Comparison of ENCODE assay signal across 16 cellular contexts in genomic region chr10:15684768-15685167, GRCh38. TPM values are rescaled to one million over a fixed set of nuclear protein-coding genes. Genes with fewer than 3 reads are reported as not detected.
"Had no signal": no experiment of that assay in that cellular context is flagged by ENCODE, and none has a peak within 500 bp of the region (broad histone marks: within the 10 kb centered on the region; RNA-seq: fewer than 3 reads in every experiment).

No MANE protein-coding gene starts in this region.

- H3K27ac ChIP-seq: dorsolateral prefrontal cortex, left ventricle myocardium inferior, right atrium auricular region, skin epidermis had no signal

- H3K4me1 ChIP-seq: left ventricle myocardium inferior, right atrium auricular region had no signal

- H3K9me3 Mint-ChIP-seq: activated naive CD4-positive, alpha-beta T cell treated with anti-CD3 and anti-CD28 coated beads, Interleukin-2, amount 10 ng/mL, durations not matched to agents 7 days and 5 days; activated T-cell treated with anti-CD3 and anti-CD28 coated beads, Interleukin-2, amount 50 U/mL, for 24 hours; type B pancreatic cell had no signal

- H3K4me3 Mint-ChIP-seq: activated CD8-positive, alpha-beta memory T cell treated with anti-CD3 and anti-CD28 coated beads, Interleukin-2, amount 10 ng/mL, durations not matched to agents 7 days and 5 days; activated naive CD4-positive, alpha-beta T cell treated with anti-CD3 and anti-CD28 coated beads, Interleukin-2, amount 10 ng/mL, durations not matched to agents 7 days and 5 days; activated T-cell treated with anti-CD3 and anti-CD28 coated beads, Interleukin-2, amount 50 U/mL, for 24 hours; natural killer cell; type B pancreatic cell had no signal

- H3K27me3 ChIP-seq: right atrium auricular region had no signal

- H3K4me3 ChIP-seq: dorsolateral prefrontal cortex, left ventricle myocardium inferior, right atrium auricular region, skin epidermis had no signal

- H3K27me3 Mint-ChIP-seq: activated naive CD4-positive, alpha-beta T cell treated with anti-CD3 and anti-CD28 coated beads, Interleukin-2, amount 10 ng/mL, durations not matched to agents 7 days and 5 days; type B pancreatic cell had no signal

- H3K36me3 Mint-ChIP-seq: activated CD8-positive, alpha-beta memory T cell treated with anti-CD3 and anti-CD28 coated beads, Interleukin-2, amount 10 ng/mL, durations not matched to agents 7 days and 5 days; activated naive CD4-positive, alpha-beta T cell treated with anti-CD3 and anti-CD28 coated beads, Interleukin-2, amount 10 ng/mL, durations not matched to agents 7 days and 5 days; natural killer cell; type B pancreatic cell had no signal

- H3K27ac Mint-ChIP-seq: activated CD8-positive, alpha-beta memory T cell treated with anti-CD3 and anti-CD28 coated beads, Interleukin-2, amount 10 ng/mL, durations not matched to agents 7 days and 5 days; activated naive CD4-positive, alpha-beta T cell treated with anti-CD3 and anti-CD28 coated beads, Interleukin-2, amount 10 ng/mL, durations not matched to agents 7 days and 5 days; activated T-cell treated with anti-CD3 and anti-CD28 coated beads, Interleukin-2, amount 50 U/mL, for 24 hours; natural killer cell; progenitor cell of endocrine pancreas; type B pancreatic cell had no signal

- DNase-seq: activated CD4-positive, alpha-beta T cell treated with anti-CD3 and anti-CD28 coated beads for 1 hour; activated CD4-positive, alpha-beta T cell treated with anti-CD3 and anti-CD28 coated beads, Interleukin-2, amount 50 U/mL, for 4 hours; activated CD8-positive, alpha-beta memory T cell treated with anti-CD3 and anti-CD28 coated beads, Interleukin-2, amount 10 ng/mL, durations not matched to agents 7 days and 5 days; activated naive CD4-positive, alpha-beta T cell treated with anti-CD3 and anti-CD28 coated beads, Interleukin-2, amount 10 ng/mL, durations not matched to agents 7 days and 5 days; activated T-cell treated with anti-CD3 and anti-CD28 coated beads, Interleukin-2, amount 50 U/mL, for 24 hours; dorsolateral prefrontal cortex; left ventricle myocardium inferior; natural killer cell; stimulated activated CD4-positive, alpha-beta T cell treated with anti-CD3 and anti-CD28 coated beads, Interleukin-4, amount 100 ng/mL, for 24 hours; stimulated activated naive CD4-positive, alpha-beta T cell; substantia nigra had no signal

- H3K4me1 Mint-ChIP-seq: activated CD8-positive, alpha-beta memory T cell treated with anti-CD3 and anti-CD28 coated beads, Interleukin-2, amount 10 ng/mL, durations not matched to agents 7 days and 5 days; activated naive CD4-positive, alpha-beta T cell treated with anti-CD3 and anti-CD28 coated beads, Interleukin-2, amount 10 ng/mL, durations not matched to agents 7 days and 5 days; natural killer cell had no signal

- H3K9me3 ChIP-seq: left ventricle myocardium inferior, right atrium auricular region had no signal

- ATAC-seq: activated CD8-positive, alpha-beta memory T cell treated with anti-CD3 and anti-CD28 coated beads, Interleukin-2, amount 10 ng/mL, durations not matched to agents 7 days and 5 days; natural killer cell had no signal

- H3K36me3 ChIP-seq: left ventricle myocardium inferior, right atrium auricular region had no signal

RNA-seq across cellular contexts. Expression of gene ITGA8, which starts 35.0 kb away (rescaled TPM):
- total RNA-seq: activated CD8-positive, alpha-beta memory T cell treated with anti-CD3 and anti-CD28 coated beads, Interleukin-2, amount 10 ng/mL, durations not matched to agents 7 days and 5 days; astrocyte; natural killer cell; progenitor cell of endocrine pancreas had no signal
